8 cellular contexts compared by ENCODE assay signal in the genomic region with DNA sequence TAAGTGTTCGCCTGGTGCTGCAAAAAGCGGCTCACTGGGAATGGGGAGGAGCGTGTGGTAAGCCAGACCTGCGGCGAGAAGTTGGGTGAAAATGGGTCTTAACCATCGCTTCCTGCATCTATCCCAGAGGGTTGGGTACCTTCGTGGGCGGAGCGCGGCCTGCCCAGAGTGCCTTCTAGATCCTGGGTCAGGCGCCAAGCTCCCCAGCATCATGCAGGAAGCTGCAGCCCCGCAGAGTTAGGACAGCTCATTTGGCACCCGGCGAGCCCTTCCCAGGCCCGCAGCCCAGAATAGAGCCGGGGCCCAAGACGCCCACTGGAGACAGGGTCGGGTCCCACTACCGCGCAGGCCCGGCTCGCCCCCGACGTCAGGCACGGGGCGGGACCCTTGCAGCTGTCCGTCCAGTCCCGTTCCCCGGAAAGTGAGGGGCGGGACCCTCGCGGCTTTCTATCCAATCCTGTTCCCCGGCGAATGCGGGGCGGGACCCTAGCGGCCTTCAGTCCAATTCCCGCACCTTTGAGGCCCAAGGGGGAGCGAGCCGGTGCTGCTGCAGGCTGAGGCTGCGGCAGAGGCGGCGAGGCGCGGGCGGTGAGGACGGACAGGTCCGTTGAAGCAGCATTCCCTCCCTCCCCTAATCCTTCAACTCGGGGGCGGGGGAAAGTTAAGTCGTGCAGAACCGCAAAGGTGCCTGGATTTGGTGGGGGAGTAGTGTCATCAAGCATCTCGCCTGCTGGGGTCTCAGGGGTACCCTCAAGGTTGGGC. TPM values are rescaled to one million over a fixed set of nuclear protein-coding genes. Genes with fewer than 3 reads are reported as not detected.
A peak's percentile ranks its signal among the peaks of the same experiment; 100 is the strongest.
DNase-seq lines count a peak whose midpoint lies in the region; ATAC-seq and TF ChIP-seq lines count a peak whose summit lies in the region.

A gene with protein sequence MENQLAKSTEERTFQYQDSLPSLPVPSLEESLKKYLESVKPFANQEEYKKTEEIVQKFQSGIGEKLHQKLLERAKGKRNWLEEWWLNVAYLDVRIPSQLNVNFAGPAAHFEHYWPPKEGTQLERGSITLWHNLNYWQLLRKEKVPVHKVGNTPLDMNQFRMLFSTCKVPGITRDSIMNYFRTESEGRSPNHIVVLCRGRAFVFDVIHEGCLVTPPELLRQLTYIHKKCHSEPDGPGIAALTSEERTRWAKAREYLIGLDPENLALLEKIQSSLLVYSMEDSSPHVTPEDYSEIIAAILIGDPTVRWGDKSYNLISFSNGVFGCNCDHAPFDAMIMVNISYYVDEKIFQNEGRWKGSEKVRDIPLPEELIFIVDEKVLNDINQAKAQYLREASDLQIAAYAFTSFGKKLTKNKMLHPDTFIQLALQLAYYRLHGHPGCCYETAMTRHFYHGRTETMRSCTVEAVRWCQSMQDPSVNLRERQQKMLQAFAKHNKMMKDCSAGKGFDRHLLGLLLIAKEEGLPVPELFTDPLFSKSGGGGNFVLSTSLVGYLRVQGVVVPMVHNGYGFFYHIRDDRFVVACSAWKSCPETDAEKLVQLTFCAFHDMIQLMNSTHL (plus strand): TSS at position 499 of the 762 bp plus-strand sequence. CDS start 3,405 bp downstream, outside the sequence.

- POLR2A ChIA-PET in activated CD4-positive, alpha-beta memory T cell treated with anti-CD3 and anti-CD28 coated beads for 36 hours (lab: Charles Lee): interaction anchor here (1.0 to 1.4 kb wide), 4 partner anchors 9 to 193 kb away, joined by 3 to 6 read pairs (median 3); a partner anchor contains a TSS

- no peak for TF ChIP-seq CTCF in lower leg skin (IDR thresholded peaks at IDR 0.05)

- CTCF ChIA-PET in activated CD4-positive, alpha-beta memory T cell treated with anti-CD3 and anti-CD28 coated beads for 36 hours (lab: Charles Lee): interaction anchor here (0.8 to 2.1 kb wide), 3 partner anchors 33 to 193 kb away, joined by 3 to 16 read pairs (median 3); a partner anchor contains a TSS

- peak within 1 kb of the TSS; percentile 95 for H3K27ac Mint-ChIP-seq in activated CD4-positive, alpha-beta memory T cell treated with anti-CD3 and anti-CD28 coated beads for 36 hours

- H3K4me1 ChIP-seq in duodenal mucosa (ENCODE audit: control insufficient read depth in 1 of 2, insufficient read depth in 2 of 2, low read length in 2 of 2): peaks cover 2 to 18% of the 10 kb centered on the region in 2 donors

- no peaks in the 10 kb centered on the region for H3K9me3 Mint-ChIP-seq in activated CD4-positive, alpha-beta memory T cell treated with anti-CD3 and anti-CD28 coated beads for 36 hours

- H3K36me3 Mint-ChIP-seq in activated CD4-positive, alpha-beta memory T cell treated with anti-CD3 and anti-CD28 coated beads for 36 hours: peaks cover 22% of the 10 kb centered on the region

- TF ChIP-seq POLR2A in lower leg skin (IDR thresholded peaks at IDR 0.05): no peak

- no peaks in the 10 kb centered on the region for H3K9me3 ChIP-seq in duodenal mucosa (ENCODE audit: control insufficient read depth in 1 of 2, low read length in 2 of 2)

- peak within 1 kb of the TSS; percentile 99 for H3K4me3 Mint-ChIP-seq in activated CD4-positive, alpha-beta memory T cell treated with anti-CD3 and anti-CD28 coated beads for 36 hours

- peaks cover 10 to 22% of the 10 kb centered on the region in 2 donors for H3K36me3 ChIP-seq in duodenal mucosa (ENCODE audit: control insufficient read depth in 1 of 2, insufficient read depth in 2 of 2, low read length in 2 of 2)

- peak within 1 kb of the TSS; percentile 86 for H3K27ac ChIP-seq in duodenal mucosa (ENCODE audit: low read depth, low read length)

- intact Hi-C loops in activated CD4-positive, alpha-beta memory T cell treated with anti-CD3 and anti-CD28 coated beads for 36 hours (cut with micrococcal nuclease): loop anchor here (1.0 to 10.0 kb wide), 9 partner anchors 24 to 869 kb away; a partner anchor contains a TSS
- intact Hi-C loops in lower leg skin (cut with DNase I; ENCODE audit: low total_unique reads): no loop called here

- no peaks in the 10 kb centered on the region for H3K27me3 ChIP-seq in duodenal mucosa (ENCODE audit: control insufficient read depth in 1 of 2, insufficient read depth in 2 of 2, low read length in 2 of 2)

- H3K27me3 Mint-ChIP-seq in activated CD4-positive, alpha-beta memory T cell treated with anti-CD3 and anti-CD28 coated beads for 36 hours: no peaks in the 10 kb centered on the region

- WGBS in lower leg skin, 2 donors: 0 to 1% methylated on average over 17 to 37 of the region's 53 CpGs

- ATAC-seq in GM19395 (IDR thresholded peaks at IDR 0.05; ENCODE audit: unreplicated experiment): peak; percentile 97
- peak; percentile 94 for ATAC-seq in HG03565 (IDR thresholded peaks at IDR 0.05; ENCODE audit: unreplicated experiment)

- H3K9ac ChIP-seq in duodenal mucosa (ENCODE audit: low read depth in 1 of 2, low read length in 2 of 2): peak within 1 kb of the TSS; percentile 63 to 91

- peak; percentile 96 for DNase-seq in CD1c-positive myeloid dendritic cell (ENCODE audit: extremely low spot score)
- peak; percentile 83 for DNase-seq in NCI-H748 treated with DMSO at 0.1 percent for 48 hours (lab: John Stamatoyannopoulos, UW)
- DNase-seq in activated CD4-positive, alpha-beta memory T cell treated with anti-CD3 and anti-CD28 coated beads for 36 hours: peak; percentile 97
- peak; percentile 96 to 99 for DNase-seq in lower leg skin (ENCODE audit: low spot score in 2 of 2)
- peak; percentile 90 to 93 for DNase-seq in stimulated activated CD4-positive, alpha-beta T cell treated with anti-CD3 and anti-CD28 coated beads, Interleukin-4, amount 100 ng/mL, for 4 hours

- H3K4me3 ChIP-seq in duodenal mucosa (ENCODE audit: low read depth in 1 of 2, low read length in 2 of 2): peak within 1 kb of the TSS; percentile 81 to 86
- H3K4me3 ChIP-seq in lower leg skin (ENCODE audit: low read depth, poor library complexity, severe bottlenecking): peak within 1 kb of the TSS; percentile 66

- H3K4me1 Mint-ChIP-seq in activated CD4-positive, alpha-beta memory T cell treated with anti-CD3 and anti-CD28 coated beads for 36 hours (ENCODE audit: low read depth): peaks cover 28% of the 10 kb centered on the region

RNA-seq across cellular contexts. Expression of the gene that starts here (rescaled TPM):
- 1 to 10 TPM; 8.5 to 9.6 TPM for total RNA-seq in activated CD4-positive, alpha-beta memory T cell treated with anti-CD3 and anti-CD28 coated beads for 36 hours
- total RNA-seq in lower leg skin: 10 to 100 TPM; 18.9 to 41.3 (median 25.2) TPM

Comparison
In these comparisons a context has a peak if more than half of its experiments do, and no peak if none do; other contexts are left out.
1. Peak in every context shown above with its lines: DNase-seq, ATAC-seq, H3K4me3 ChIP-seq and H3K27ac ChIP-seq.